In genomic region chr10:91887075-91887899, GRCh38 we compare ENCODE assay signal across 9 cellular contexts. TPM values are rescaled to one million over a fixed set of nuclear protein-coding genes. Genes with fewer than 3 reads are reported as not detected.
DNase-seq lines count a peak whose midpoint lies in the region; ATAC-seq and TF ChIP-seq lines count a peak whose summit lies in the region.
"Had no signal": no experiment of that assay in that cellular context is flagged by ENCODE, and none has a peak within 500 bp of the region (broad histone marks: within the 10 kb centered on the region; RNA-seq: fewer than 3 reads in every experiment).

No MANE protein-coding gene starts in this region.

- peak overlapping the region; percentile 12 for H2AFZ ChIP-seq in SU-DHL-6 (ENCODE audit: low read depth, low read length, severe bottlenecking)

- ATAC-seq in HG02973 (IDR thresholded peaks at IDR 0.05; ENCODE audit: unreplicated experiment), result no peak
- no peak for ATAC-seq in HG03521 (IDR thresholded peaks at IDR 0.05; ENCODE audit: unreplicated experiment)

- H3K9me2 ChIP-seq in SU-DHL-6 (replicated peaks; ENCODE audit: insufficient read depth, low read length), result no peaks in the 10 kb centered on the region

- peak overlapping the region; percentile 38 for H3K4me2 ChIP-seq in SU-DHL-6 (ENCODE audit: low read depth, low read length, poor library complexity, severe bottlenecking)

- H3K4me3 ChIP-seq in SU-DHL-6 (ENCODE audit: insufficient read depth, low read length, poor library complexity, severe bottlenecking) (no peak overlapping the region), kidney epithelial cell (ENCODE audit: low read depth, low read length) (peak overlapping the region; percentile 40)

- no peak overlapping the region for H3K27ac ChIP-seq in SU-DHL-6 (ENCODE audit: low read depth, low read length)

- DNase-seq in NCI-H748 (lab: John Stamatoyannopoulos, UW; ENCODE audit: unreplicated experiment), result peak; percentile 77
- no peak for DNase-seq in NCI-H748 treated with DMSO at 0.1 percent for 48 hours (lab: John Stamatoyannopoulos, UW)
- DNase-seq in cerebellum (ENCODE audit: low spot score), result peak; percentile 25
- DNase-seq in kidney epithelial cell (ENCODE audit: low read depth), result no peak
- DNase-seq in stimulated activated CD4-positive, alpha-beta T cell treated with anti-CD3 and anti-CD28 coated beads, Interleukin-2, amount 100 ng/mL, for 24 hours, result peak; percentile 31 to 33
- DNase-seq: DND-41 had no signal

- no peak overlapping the region for H3K9ac ChIP-seq in SU-DHL-6 (ENCODE audit: low read length)

- H3K27me3 ChIP-seq in SU-DHL-6 (ENCODE audit: low read length) (no peaks in the 10 kb centered on the region), kidney epithelial cell (ENCODE audit: control insufficient read depth, insufficient read depth, low read length) (no peaks in the 10 kb centered on the region)

- H3K36me3 ChIP-seq in SU-DHL-6 (ENCODE audit: low read length), result no peaks in the 10 kb centered on the region
- no peaks in the 10 kb centered on the region for H3K36me3 ChIP-seq in kidney epithelial cell (ENCODE audit: control insufficient read depth, insufficient read depth, low read length)

- no peaks in the 10 kb centered on the region for H3F3A ChIP-seq in SU-DHL-6 (ENCODE audit: insufficient read depth)

- H4K20me1 ChIP-seq in SU-DHL-6 (ENCODE audit: low read depth, low read length), result no peaks in the 10 kb centered on the region

- no peaks in the 10 kb centered on the region for H3K9me3 ChIP-seq in SU-DHL-6 (ENCODE audit: insufficient read depth, low read length)

- no peak for TF ChIP-seq CTCF in SU-DHL-6 (IDR thresholded peaks at IDR 0.05; ENCODE audit: insufficient read depth, low read length, poor library complexity, severe bottlenecking)
- no peak for TF ChIP-seq CTCF in kidney epithelial cell (IDR thresholded peaks at IDR 0.05; ENCODE audit: insufficient read depth, low read length, poor library complexity, severe bottlenecking)

- H3K79me2 ChIP-seq in SU-DHL-6 (ENCODE audit: insufficient read depth, low read length), result no peaks in the 10 kb centered on the region

RNA-seq across cellular contexts. Expression of gene FGFBP3, which starts 22.0 kb away (rescaled TPM):
- total RNA-seq in cerebellum (23.3 TPM), kidney epithelial cell (0.42 and 1.2 TPM in 2 replicates)

RNA-seq across cellular contexts. Expression of gene BTAF1, which starts 36.3 kb away (rescaled TPM):
- total RNA-seq in cerebellum (62.3 TPM), kidney epithelial cell (27.2 and 33.3 TPM in 2 replicates)

Comparison
In these comparisons a context has a peak if more than half of its experiments do, and no peak if none do; other contexts are left out.
1. DNase-seq: peak in NCI-H748 (single experiment), cerebellum (single experiment) and stimulated activated CD4-positive, alpha-beta T cell treated with anti-CD3 and anti-CD28 coated beads, Interleukin-2, amount 100 ng/mL, for 24 hours (2 of 2); none in NCI-H748 treated with DMSO at 0.1 percent for 48 hours (single experiment) and kidney epithelial cell (single experiment).
2. RNA of gene FGFBP3, which starts 22.0 kb away (total RNA-seq): 23.3 TPM in cerebellum (single experiment); 0.42 to 1.2 TPM in kidney epithelial cell; every median in the first group is over 10 times any median in the second.